Comparison of ENCODE assay signal across 14 cellular contexts in the genomic region with DNA sequence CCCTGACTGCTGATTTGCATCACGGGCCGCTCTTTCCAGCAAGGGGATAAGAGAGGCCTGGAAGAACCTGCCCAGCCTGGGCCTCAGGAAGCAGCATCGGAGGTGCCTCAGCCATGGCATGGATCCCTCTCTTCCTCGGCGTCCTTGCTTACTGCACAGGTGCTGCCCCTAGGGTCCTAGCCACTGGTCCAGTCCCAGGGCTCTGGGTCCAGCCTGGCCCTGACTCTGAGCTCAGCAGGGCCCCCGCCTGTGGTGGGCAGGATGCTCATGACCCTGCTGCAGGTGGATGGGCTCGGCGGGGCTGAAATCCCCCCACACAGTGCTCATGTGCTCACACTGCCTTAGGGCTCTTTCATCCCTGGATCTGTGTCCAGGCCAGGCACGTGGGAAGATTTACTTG. TPM values are rescaled to one million over a fixed set of nuclear protein-coding genes. Genes with fewer than 3 reads are reported as not detected.
"Had no signal": no experiment of that assay in that cellular context is flagged by ENCODE, and none has a peak within 500 bp of the region (broad histone marks: within the 10 kb centered on the region; RNA-seq: fewer than 3 reads in every experiment).

No MANE protein-coding gene starts in this region.

- DNase-seq: activated T-cell treated with anti-CD3 and anti-CD28 coated beads, Interleukin-2, amount 50 U/mL, for 1 hour; cerebellar nuclear complex; esophagus squamous epithelium; foreskin fibroblast; left ventricle myocardium inferior; ovary; stimulated activated CD4-positive, alpha-beta T cell treated with anti-CD3 and anti-CD28 coated beads, Interleukin-12 subunit alpha, Interleukin-12 subunit beta, amount 100 ng/mL, for 4 hours; T1000; testis had no signal

- H3K36me3 ChIP-seq: esophagus squamous epithelium, left ventricle myocardium inferior, ovary had no signal

- H3K9me3 ChIP-seq: esophagus squamous epithelium, left ventricle myocardium inferior, ovary, testis had no signal

- H3K4me3 Mint-ChIP-seq: nephron; stimulated activated naive CD8-positive, alpha-beta T cell treated with anti-CD3 and anti-CD28 coated beads, Interleukin-15, Interleukin-2, amounts not matched to agents 100 ng/mL and 50 ng/mL, for 24 hours had no signal

- H3K4me1 Mint-ChIP-seq: nephron had no signal

- H3K4me1 ChIP-seq: esophagus squamous epithelium, left ventricle myocardium inferior, testis had no signal

- H3K9me3 Mint-ChIP-seq: activated naive CD4-positive, alpha-beta T cell treated with anti-CD3 and anti-CD28 coated beads, Interleukin-2, amount 50 U/mL, for 72 hours; memory B cell; nephron; stimulated activated naive CD8-positive, alpha-beta T cell treated with anti-CD3 and anti-CD28 coated beads, Interleukin-15, Interleukin-2, amounts not matched to agents 100 ng/mL and 50 ng/mL, for 24 hours had no signal

- H3K27ac ChIP-seq: esophagus squamous epithelium, left ventricle myocardium inferior, ovary, testis had no signal

- H3K27me3 ChIP-seq: ovary, testis had no signal

- H3K4me3 ChIP-seq: esophagus squamous epithelium, left ventricle myocardium inferior, ovary, testis had no signal

- H3K27ac Mint-ChIP-seq: activated naive CD4-positive, alpha-beta T cell treated with anti-CD3 and anti-CD28 coated beads, Interleukin-2, amount 50 U/mL, for 72 hours; memory B cell; nephron; stimulated activated naive CD8-positive, alpha-beta T cell treated with anti-CD3 and anti-CD28 coated beads, Interleukin-15, Interleukin-2, amounts not matched to agents 100 ng/mL and 50 ng/mL, for 24 hours had no signal

- ATAC-seq: activated naive CD4-positive, alpha-beta T cell treated with anti-CD3 and anti-CD28 coated beads, Interleukin-2, amount 50 U/mL, for 72 hours had no signal

- H3K36me3 Mint-ChIP-seq: activated naive CD4-positive, alpha-beta T cell treated with anti-CD3 and anti-CD28 coated beads, Interleukin-2, amount 50 U/mL, for 72 hours; memory B cell had no signal

RNA-seq across cellular contexts. Expression of a gene that starts 7.0 kb away (rescaled TPM):
- total RNA-seq: activated naive CD4-positive, alpha-beta T cell treated with anti-CD3 and anti-CD28 coated beads, Interleukin-2, amount 50 U/mL, for 72 hours; dermis microvascular lymphatic vessel endothelial cell had no signal
